In genomic region chr16:35746281-35746962, GRCh38 we compare ENCODE assay signal across 14 cellular contexts.
A peak's percentile ranks its signal among the peaks of the same experiment; 100 is the strongest.
DNase-seq lines count a peak whose midpoint lies in the region; ATAC-seq and TF ChIP-seq lines count a peak whose summit lies in the region.
"Had no signal": no experiment of that assay in that cellular context is flagged by ENCODE, and none has a peak within 500 bp of the region (broad histone marks: within the 10 kb centered on the region; RNA-seq: fewer than 3 reads in every experiment).

No MANE protein-coding gene starts in this region.

- TF ChIP-seq CTCF in GM10248 (IDR thresholded peaks at IDR 0.05; ENCODE audit: control extremely low read depth, extremely low read depth, low read depth, missing control alignments) (no peak), RWPE2 (IDR thresholded peaks at IDR 0.05; ENCODE audit: poor library complexity, severe bottlenecking) (no peak), mucosa of descending colon (IDR thresholded peaks at IDR 0.05) (no peak), vagina (IDR thresholded peaks at IDR 0.05) (no peak)

- H3K27me3 ChIP-seq in RWPE2 (ENCODE audit: insufficient read depth, poor library complexity, severe bottlenecking) (no peaks in the 10 kb centered on the region), vagina (no peaks in the 10 kb centered on the region)

- H3K36me3 ChIP-seq in RWPE2 (ENCODE audit: low read depth), result no peaks in the 10 kb centered on the region
- H3K36me3 ChIP-seq in mucosa of descending colon (ENCODE audit: low read depth), result no peaks in the 10 kb centered on the region
- H3K36me3 ChIP-seq in vagina, result no peaks in the 10 kb centered on the region

- H3K27ac ChIP-seq in RWPE2 (ENCODE audit: poor library complexity, severe bottlenecking), result peak overlapping the region; percentile 93
- no peak overlapping the region for H3K27ac ChIP-seq in vagina
- H3K27ac ChIP-seq: C4-2B had no signal

- H3K4me1 ChIP-seq in RWPE2 (ENCODE audit: insufficient read depth, poor library complexity, severe bottlenecking) (peaks cover 3% of the 10 kb centered on the region), mucosa of descending colon (ENCODE audit: low read depth) (no peaks in the 10 kb centered on the region), vagina (no peaks in the 10 kb centered on the region)
- H3K4me1 ChIP-seq: A549, Caco-2 had no signal

- POLR2A ChIA-PET in GM10248 (lab: Yijun Ruan, JAX), result no interaction called here

- CTCF ChIA-PET in GM10248 (lab: Yijun Ruan, JAX), result no interaction called here

- DNase-seq in GM10248 (ENCODE audit: extremely low spot score), result peak; percentile 8
- no peak for DNase-seq in RWPE2 (ENCODE audit: low spot score)
- DNase-seq in mucosa of descending colon, result peak in 2 of 3 donors; percentile 12 to 35
- peak; percentile 81 to 91 for DNase-seq in vagina (ENCODE audit: extremely low spot score in 2 of 2)
- DNase-seq in RKO (ENCODE audit: low spot score), result no peak
- DNase-seq: AML-193; Caco-2; CD4-positive, alpha-beta T cell; HCEC 1CT had no signal

- intact Hi-C loops in mucosa of descending colon (cut with DNase I, micrococcal nuclease) (no loop called here), vagina (cut with DNase I) (no loop called here)

- TF ChIP-seq POLR2A in vagina (IDR thresholded peaks at IDR 0.05), result no peak

- ATAC-seq in RWPE2 (ENCODE audit: low read depth) (no peak), mucosa of descending colon (no peak), GM18511 (IDR thresholded peaks at IDR 0.05; ENCODE audit: unreplicated experiment) (no peak)
- ATAC-seq: A549, GM23338, HepG2 had no signal

- H3K4me3 ChIP-seq in RWPE2 (ENCODE audit: severe bottlenecking) (no peak overlapping the region), mucosa of descending colon (no peak overlapping the region), vagina (no peak overlapping the region)
- H3K4me3 ChIP-seq: A549, GM23338 had no signal

- H3K9me3 ChIP-seq in RWPE2 (ENCODE audit: severe bottlenecking), result peaks cover 8% of the 10 kb centered on the region
- H3K9me3 ChIP-seq in mucosa of descending colon, result peaks cover 73% of the 10 kb centered on the region
- H3K9me3 ChIP-seq in vagina, result no peaks in the 10 kb centered on the region
- H3K9me3 ChIP-seq: A549, Caco-2 had no signal

Comparison
In these comparisons a context has a peak if more than half of its experiments do, and no peak if none do; other contexts are left out.
1. DNase-seq: peak in GM10248 (single experiment), mucosa of descending colon (2 of 3) and vagina (2 of 2); none in RWPE2 (single experiment) and RKO (single experiment).